32 cellular contexts compared by ENCODE assay signal in genomic region chr2:43791035-43791434, GRCh38. TPM values are rescaled to one million over a fixed set of nuclear protein-coding genes. Genes with fewer than 3 reads are reported as not detected.
DNase-seq lines count a peak whose midpoint lies in the region; ATAC-seq, FAIRE-seq and TF ChIP-seq lines count a peak whose summit lies in the region.
"Had no signal": no experiment of that assay in that cellular context is flagged by ENCODE, and none has a peak within 500 bp of the region (broad histone marks: within the 10 kb centered on the region; RNA-seq: fewer than 3 reads in every experiment).

No MANE protein-coding gene starts in this region.

- H3K9me3 ChIP-seq in HepG2 (ENCODE audit: low read length): no peaks in the 10 kb centered on the region
- H3K9me3 ChIP-seq in right lobe of liver: no peaks in the 10 kb centered on the region
- no peaks in the 10 kb centered on the region for H3K9me3 ChIP-seq in sigmoid colon
- H3K9me3 ChIP-seq in vagina: no peaks in the 10 kb centered on the region
- H3K9me3 ChIP-seq: A549, colonic mucosa, heart left ventricle had no signal

- DNase-seq in HepG2 (ENCODE audit: low spot score) (no peak), right lobe of liver (no peak), left colon (no peak), sigmoid colon (no peak), vagina (ENCODE audit: extremely low spot score in 2 of 2) (no peak), amniotic stem cell (lab: John Stamatoyannopoulos, UW) (no peak)
- DNase-seq: activated CD4-positive, alpha-beta memory T cell treated with anti-CD3 and anti-CD28 coated beads, Interleukin-2, amount 10 ng/mL, durations not matched to agents 7 days and 5 days; activated CD8-positive, alpha-beta memory T cell treated with anti-CD3 and anti-CD28 coated beads, Interleukin-2, amount 50 U/mL, for 4 hours; activated naive CD4-positive, alpha-beta T cell treated with anti-CD3 and anti-CD28 coated beads, Interleukin-2, amount 50 U/mL, for 16 hours; aorta; colonic mucosa; effector CD4-positive, alpha-beta T cell; heart left ventricle; Kasumi-1; kidney glomerular epithelial cell; mammary epithelial cell; MV-4-11; NCI-H1436 treated with DMSO at 0.1 percent for 48 hours; NCI-H2081 treated with DMSO at 0.1 percent for 48 hours; NCI-H2227 treated with DMSO at 0.1 percent for 48 hours; NCI-H526; NK-92 treated with Interleukin-12 subunit alpha and Interleukin-12 subunit beta, amount 100 ng/mL, for 24 hours; SHP77; stimulated activated CD8-positive, alpha-beta memory T cell treated with anti-CD3 and anti-CD28 coated beads, Interleukin-4, amount 100 ng/mL, for 48 hours; T-helper 2 cell had no signal

- TF ChIP-seq EP300 in HepG2 (IDR thresholded peaks at IDR 0.05; ENCODE audit: low read depth in 2 of 2, low read length in 2 of 2) (no peak), HepG2 (CRISPR knock-in tag; IDR thresholded peaks at IDR 0.05; ENCODE audit: borderline replicate concordance) (no peak), sigmoid colon (IDR thresholded peaks at IDR 0.05) (no peak)

- H3K27ac ChIP-seq in HepG2 (ENCODE audit: extremely low read length, insufficient read depth, low read length): no peak overlapping the region
- H3K27ac ChIP-seq in right lobe of liver: no peak overlapping the region
- peak overlapping the region; percentile 7 to 58 (median 44) for H3K27ac ChIP-seq in sigmoid colon
- H3K27ac ChIP-seq in vagina: no peak overlapping the region
- H3K27ac ChIP-seq: A549, colonic mucosa, parathyroid adenoma had no signal

- no peaks in the 10 kb centered on the region for H3K27me3 ChIP-seq in HepG2 (ENCODE audit: control insufficient read depth in 1 of 2, insufficient read depth in 2 of 2, low read length in 2 of 2)
- H3K27me3 ChIP-seq in right lobe of liver: no peaks in the 10 kb centered on the region
- H3K27me3 ChIP-seq in sigmoid colon: no peaks in the 10 kb centered on the region
- H3K27me3 ChIP-seq in vagina: no peaks in the 10 kb centered on the region
- H3K27me3 ChIP-seq: colonic mucosa, heart left ventricle had no signal

- intact Hi-C loops in HepG2 (cut with micrococcal nuclease; ENCODE audit: unreplicated experiment) (no loop called here), right lobe of liver (cut with DNase I) (no loop called here), left colon (cut with DNase I, micrococcal nuclease) (no loop called here), sigmoid colon (cut with DNase I) (no loop called here), vagina (cut with DNase I) (no loop called here)

- H2AFZ ChIP-seq in HepG2 (ENCODE audit: low read length): no peak overlapping the region
- H2AFZ ChIP-seq: parathyroid adenoma had no signal

- no peak for TF ChIP-seq POLR2A in HepG2 (IDR thresholded peaks at IDR 0.05; ENCODE audit: insufficient read depth in 1 of 2, low read depth in 2 of 2, low read length in 2 of 2)
- no peak for TF ChIP-seq POLR2A in right lobe of liver (IDR thresholded peaks at IDR 0.05)
- no peak for TF ChIP-seq POLR2A in sigmoid colon (IDR thresholded peaks at IDR 0.05)
- no peak for TF ChIP-seq POLR2A in vagina (IDR thresholded peaks at IDR 0.05)

- H3K9ac ChIP-seq in HepG2 (ENCODE audit: insufficient read depth, low read depth, low read length): no peak overlapping the region
- H3K9ac ChIP-seq: parathyroid adenoma had no signal

- 90% methylated on average over 2 of the region's 2 CpGs for WGBS in HepG2 (ENCODE audit: low lambda C conversion rate)
- WGBS in right lobe of liver (ENCODE audit: insufficient coverage, low coverage, low lambda C conversion rate, missing lambda C conversion rate): 100% methylated on average over 2 of the region's 2 CpGs
- 74 to 92% methylated on average over 2 of the region's 2 CpGs for WGBS in sigmoid colon, 2 donors

- no peaks in the 10 kb centered on the region for H4K20me1 ChIP-seq in HepG2 (ENCODE audit: insufficient read depth, low read length)

- TF ChIP-seq RAD21 in HepG2 (CRISPR knock-in tag; IDR thresholded peaks at IDR 0.05): no peak

- no peak overlapping the region for H3K4me3 ChIP-seq in HepG2 (replicated peaks in 1 of 3; ENCODE audit: insufficient read depth in 1 of 3, low read depth in 2 of 3, low read length in 3 of 3)
- H3K4me3 ChIP-seq in right lobe of liver: no peak overlapping the region
- no peak overlapping the region for H3K4me3 ChIP-seq in sigmoid colon
- H3K4me3 ChIP-seq in vagina: no peak overlapping the region
- H3K4me3 ChIP-seq: A549, colonic mucosa, heart left ventricle had no signal

- H3K4me2 ChIP-seq in HepG2 (ENCODE audit: low read depth, low read length): no peak overlapping the region
- H3K4me2 ChIP-seq: A549 had no signal

- no peaks in the 10 kb centered on the region for H3K79me2 ChIP-seq in HepG2 (ENCODE audit: insufficient read depth, low read length)
- H3K79me2 ChIP-seq: parathyroid adenoma had no signal

- peaks cover 10% of the 10 kb centered on the region for H3K4me1 ChIP-seq in HepG2 (ENCODE audit: insufficient read depth, low read length)
- H3K4me1 ChIP-seq in right lobe of liver: no peaks in the 10 kb centered on the region
- no peaks in the 10 kb centered on the region for H3K4me1 ChIP-seq in sigmoid colon
- no peaks in the 10 kb centered on the region for H3K4me1 ChIP-seq in vagina
- H3K4me1 ChIP-seq: A549, colonic mucosa, parathyroid adenoma had no signal

- ATAC-seq in HepG2: peak; percentile 44; the same call in 1 of the 3 replicates
- ATAC-seq in right lobe of liver: no peak
- ATAC-seq in left colon: peak; percentile 63
- no peak for ATAC-seq in HG03342 (IDR thresholded peaks at IDR 0.05; ENCODE audit: unreplicated experiment)
- no peak for ATAC-seq in HG03521 (IDR thresholded peaks at IDR 0.05; ENCODE audit: unreplicated experiment)
- ATAC-seq: activated CD4-positive, CD25-positive, alpha-beta regulatory T cell treated with anti-CD3 and anti-CD28 coated beads, Interleukin-2, amount 50 U/mL, for 24 hours; heart left ventricle had no signal

- POLR2A ChIA-PET in HepG2 (lab: Yijun Ruan, JAX): interaction anchor here (1.4 kb wide), 1 partner anchor 48 kb away, joined by 3 read pairs; the partner anchor contains the start of gene ABCG8

- CTCF ChIA-PET in HepG2 (lab: Yijun Ruan, JAX; ENCODE audit: low intra/inter-chr PET ratio, low total read pairs): no interaction called here

- no TSS peak for BruUV-seq in HepG2 (replicated peaks; lab: Mats Ljungman, UMichigan)

- FAIRE-seq in HepG2 (lab: Jason Lieb, UNC): no peak
- FAIRE-seq: H54 had no signal

- H3K36me3 ChIP-seq in HepG2 (replicated peaks in 1 of 2; ENCODE audit: control insufficient read depth in 1 of 2, insufficient read depth in 2 of 2, low read length in 2 of 2) (peaks cover 0 to 2% of the 10 kb centered on the region in 2 experiments; a peak in 2 of 5 replicates), right lobe of liver (no peaks in the 10 kb centered on the region), sigmoid colon (peaks cover 0 to 75% (median 0%) of the 10 kb centered on the region in 4 donors), vagina (peaks cover 0 to 23% of the 10 kb centered on the region in 2 donors)
- H3K36me3 ChIP-seq: colonic mucosa had no signal

- in situ Hi-C loops in HepG2 (cut with HindIII; ENCODE audit: extremely low pct_ligation_motif_present, low pct_unique_long_range_greater_than_20kb): no loop called here

- TF ChIP-seq CTCF in HepG2 (CRISPR knock-in tag; IDR thresholded peaks at IDR 0.05): no peak
- TF ChIP-seq CTCF in right lobe of liver (IDR thresholded peaks at IDR 0.05): no peak
- no peak for TF ChIP-seq CTCF in sigmoid colon (IDR thresholded peaks at IDR 0.05)
- TF ChIP-seq CTCF in vagina (IDR thresholded peaks at IDR 0.05): no peak

RNA-seq across cellular contexts. Expression of gene DYNC2LI1, which starts 17.2 kb away (rescaled TPM):
- total RNA-seq in HepG2 (2016; rRNA removed; fragmentation: Illumina TruSeq; extraction: Trizol): 23.2 and 27.9 TPM in 2 replicates
- 7.3 and 9.1 TPM in 2 replicates for total RNA-seq in HepG2 (2016; cell fraction: cytosol; rRNA removed; fragmentation: Illumina TruSeq; extraction: Trizol; ENCODE audit: low read depth)
- total RNA-seq in HepG2 (2016; cell fraction: insoluble cytoplasmic fraction; rRNA removed; fragmentation: Illumina TruSeq; extraction: Trizol): 23.5 and 32.2 TPM in 2 replicates
- total RNA-seq in HepG2 (2016; cell fraction: membrane; rRNA removed; fragmentation: Illumina TruSeq; extraction: Trizol): 7.6 and 7.9 TPM in 2 replicates
- 15.5 and 17.2 TPM in 2 replicates for total RNA-seq in HepG2 (2016; cell fraction: nucleus; rRNA removed; fragmentation: Illumina TruSeq; extraction: Trizol)
- 10.2 and 16.9 TPM in 2 replicates for polyA plus RNA-seq in HepG2 (2011; rRNA removed)
- 5.3 and 8.1 TPM in 2 replicates for polyA plus RNA-seq in HepG2 (2011; cell fraction: cytosol; rRNA removed)
- polyA plus RNA-seq in HepG2 (2011; cell fraction: nucleus; rRNA removed): 4.8 and 7.3 TPM in 2 replicates
- polyA plus RNA-seq in HepG2 (2012): 10.8 and 15.5 TPM in 2 replicates
- polyA plus RNA-seq in HepG2 (2016; cell fraction: cytosol; fragmentation: Illumina TruSeq; extraction: Trizol; ENCODE audit: low read depth): 2.7 TPM in 2 replicates
- 30.8 and 44.1 TPM in 2 replicates for polyA plus RNA-seq in HepG2 (2016; cell fraction: insoluble cytoplasmic fraction; fragmentation: Illumina TruSeq; extraction: Trizol; ENCODE audit: low read depth)
- 4.5 and 4.8 TPM in 2 replicates for polyA plus RNA-seq in HepG2 (2016; cell fraction: membrane; fragmentation: Illumina TruSeq; extraction: Trizol; ENCODE audit: low read depth)
- polyA plus RNA-seq in HepG2 (2016; cell fraction: nucleus; fragmentation: Illumina TruSeq; extraction: Trizol; ENCODE audit: insufficient read depth, low read depth): 18.5 and 19.3 TPM in 2 replicates
- 1.3 and 1.4 TPM in 2 replicates for polyA minus RNA-seq in HepG2 (2011; rRNA and poly(A)+ RNA removed; ENCODE audit: low replicate concordance)
- polyA minus RNA-seq in HepG2 (2011; cell fraction: cytosol; rRNA and poly(A)+ RNA removed): 6.3 and 8.7 TPM in 2 replicates
- 12.1 and 18.2 TPM in 2 replicates for polyA minus RNA-seq in HepG2 (2011; cell fraction: nucleus; rRNA and poly(A)+ RNA removed)
- total RNA-seq in right lobe of liver: 1 to 10 TPM; 3.2 to 6.9 (median 6.2) TPM
- 10 to 100 TPM in 1 of 2 donors, 1 to 10 TPM in 1; 6.9 to 19.9 TPM for total RNA-seq in left colon
- 10 to 100 TPM; 15.1 to 32.1 (median 25.1) TPM for total RNA-seq in sigmoid colon
- polyA plus RNA-seq in sigmoid colon: 10 to 100 TPM; 11.7 to 27.6 (median 26.8) TPM
- total RNA-seq in vagina: 29.7 TPM

RNA-seq across cellular contexts. Expression of gene ABCG5, which starts 47.6 kb away (rescaled TPM):
- total RNA-seq in HepG2 (2016; rRNA removed; fragmentation: Illumina TruSeq; extraction: Trizol): 5.8 and 15.1 TPM in 2 replicates
- total RNA-seq in HepG2 (2016; cell fraction: cytosol; rRNA removed; fragmentation: Illumina TruSeq; extraction: Trizol; ENCODE audit: low read depth): 5.3 and 5.7 TPM in 2 replicates
- total RNA-seq in HepG2 (2016; cell fraction: insoluble cytoplasmic fraction; rRNA removed; fragmentation: Illumina TruSeq; extraction: Trizol): 5.6 and 16.0 TPM in 2 replicates
- total RNA-seq in HepG2 (2016; cell fraction: membrane; rRNA removed; fragmentation: Illumina TruSeq; extraction: Trizol): 7.7 and 8.7 TPM in 2 replicates
- total RNA-seq in HepG2 (2016; cell fraction: nucleus; rRNA removed; fragmentation: Illumina TruSeq; extraction: Trizol): 23.5 and 27.9 TPM in 2 replicates
- 38.8 and 39.0 TPM in 2 replicates for polyA plus RNA-seq in HepG2 (2011; rRNA removed)
- 12.7 and 15.4 TPM in 2 replicates for polyA plus RNA-seq in HepG2 (2011; cell fraction: cytosol; rRNA removed)
- 217 and 232 TPM in 2 replicates for polyA plus RNA-seq in HepG2 (2011; cell fraction: nucleus; rRNA removed)
- 20.2 and 28.6 TPM in 2 replicates for polyA plus RNA-seq in HepG2 (2012)
- polyA plus RNA-seq in HepG2 (2016; cell fraction: cytosol; fragmentation: Illumina TruSeq; extraction: Trizol; ENCODE audit: low read depth): 3.8 and 4.6 TPM in 2 replicates
- polyA plus RNA-seq in HepG2 (2016; cell fraction: insoluble cytoplasmic fraction; fragmentation: Illumina TruSeq; extraction: Trizol; ENCODE audit: low read depth): 5.9 and 6.3 TPM in 2 replicates
- 6.7 and 6.8 TPM in 2 replicates for polyA plus RNA-seq in HepG2 (2016; cell fraction: membrane; fragmentation: Illumina TruSeq; extraction: Trizol; ENCODE audit: low read depth)
- 70.1 and 70.4 TPM in 2 replicates for polyA plus RNA-seq in HepG2 (2016; cell fraction: nucleus; fragmentation: Illumina TruSeq; extraction: Trizol; ENCODE audit: insufficient read depth, low read depth)
- polyA minus RNA-seq in HepG2 (2011; rRNA and poly(A)+ RNA removed; ENCODE audit: low replicate concordance): 18.3 TPM in 1 of 2 replicates, not detected in the other
- 3.8 and 5.0 TPM in 2 replicates for polyA minus RNA-seq in HepG2 (2011; cell fraction: cytosol; rRNA and poly(A)+ RNA removed)
- polyA minus RNA-seq in HepG2 (2011; cell fraction: nucleus; rRNA and poly(A)+ RNA removed): 34.4 and 34.7 TPM in 2 replicates
- total RNA-seq in right lobe of liver: 10 to 100 TPM; 15.3 to 63.5 (median 35.4) TPM
- under 1 TPM; 0.09 to 0.14 TPM for total RNA-seq in left colon
- not detected for total RNA-seq in sigmoid colon
- polyA plus RNA-seq in sigmoid colon: under 1 TPM in 2 of 3 donors, not detected in 1; 0.10 to 0.23 TPM
- not detected for total RNA-seq in vagina
- total RNA-seq: activated CD4-positive, alpha-beta memory T cell treated with anti-CD3 and anti-CD28 coated beads, Interleukin-2, amount 10 ng/mL, durations not matched to agents 7 days and 5 days; aorta; heart left ventricle; mammary epithelial cell had no signal
- polyA plus RNA-seq: A549, heart left ventricle, mammary epithelial cell, neural cell had no signal

RNA-seq across cellular contexts. Expression of gene ABCG8, which starts 47.7 kb away (rescaled TPM):
- total RNA-seq in HepG2 (2016; rRNA removed; fragmentation: Illumina TruSeq; extraction: Trizol) (6.8 and 8.8 TPM in 2 replicates), right lobe of liver (100 to 1,000 TPM in 1 of 6 experiments, 10 to 100 TPM in 5; 30.1 to 116 (median 49.0) TPM), left colon (under 1 TPM; 0.53 to 0.67 TPM), sigmoid colon (not detected), vagina (not detected)
- total RNA-seq in HepG2 (2016; cell fraction: cytosol; rRNA removed; fragmentation: Illumina TruSeq; extraction: Trizol; ENCODE audit: low read depth): 0.88 and 1.2 TPM in 2 replicates
- 6.9 and 9.5 TPM in 2 replicates for total RNA-seq in HepG2 (2016; cell fraction: insoluble cytoplasmic fraction; rRNA removed; fragmentation: Illumina TruSeq; extraction: Trizol)
- total RNA-seq in HepG2 (2016; cell fraction: membrane; rRNA removed; fragmentation: Illumina TruSeq; extraction: Trizol): 4.1 and 4.5 TPM in 2 replicates
- total RNA-seq in HepG2 (2016; cell fraction: nucleus; rRNA removed; fragmentation: Illumina TruSeq; extraction: Trizol): 14.4 and 15.5 TPM in 2 replicates
- polyA plus RNA-seq in HepG2 (2011; rRNA removed) (8.1 and 10.0 TPM in 2 replicates), sigmoid colon (under 1 TPM in 2 of 3 donors, not detected in 1; under 0.01 to 0.16 TPM)
- 6.5 and 7.5 TPM in 2 replicates for polyA plus RNA-seq in HepG2 (2011; cell fraction: cytosol; rRNA removed)
- 18.9 and 20.1 TPM in 2 replicates for polyA plus RNA-seq in HepG2 (2011; cell fraction: nucleus; rRNA removed)
- polyA plus RNA-seq in HepG2 (2012): 8.7 and 11.5 TPM in 2 replicates
- 1.5 and 1.8 TPM in 2 replicates for polyA plus RNA-seq in HepG2 (2016; cell fraction: cytosol; fragmentation: Illumina TruSeq; extraction: Trizol; ENCODE audit: low read depth)
- 6.3 and 8.4 TPM in 2 replicates for polyA plus RNA-seq in HepG2 (2016; cell fraction: insoluble cytoplasmic fraction; fragmentation: Illumina TruSeq; extraction: Trizol; ENCODE audit: low read depth)
- polyA plus RNA-seq in HepG2 (2016; cell fraction: membrane; fragmentation: Illumina TruSeq; extraction: Trizol; ENCODE audit: low read depth): 2.7 and 2.9 TPM in 2 replicates
- 23.7 and 27.2 TPM in 2 replicates for polyA plus RNA-seq in HepG2 (2016; cell fraction: nucleus; fragmentation: Illumina TruSeq; extraction: Trizol; ENCODE audit: insufficient read depth, low read depth)
- polyA minus RNA-seq in HepG2 (2011; rRNA and poly(A)+ RNA removed; ENCODE audit: low replicate concordance): 0.05 and 27.2 TPM in 2 replicates
- polyA minus RNA-seq in HepG2 (2011; cell fraction: cytosol; rRNA and poly(A)+ RNA removed): 6.4 and 6.6 TPM in 2 replicates
- 12.2 and 14.0 TPM in 2 replicates for polyA minus RNA-seq in HepG2 (2011; cell fraction: nucleus; rRNA and poly(A)+ RNA removed)
- total RNA-seq: activated CD4-positive, alpha-beta memory T cell treated with anti-CD3 and anti-CD28 coated beads, Interleukin-2, amount 10 ng/mL, durations not matched to agents 7 days and 5 days; aorta; mammary epithelial cell had no signal
- polyA plus RNA-seq: A549, heart left ventricle, mammary epithelial cell had no signal

Comparison
In these comparisons a context has a peak if more than half of its experiments do, and no peak if none do; other contexts are left out.
1. ATAC-seq: peak in HepG2 (single experiment) and left colon (single experiment); none in right lobe of liver (0 of 4), HG03342 (single experiment) and HG03521 (single experiment).
2. H3K27ac ChIP-seq: peak in sigmoid colon (4 of 4); none in HepG2 (single experiment), right lobe of liver (0 of 3) and vagina (single experiment).